Comparison of ENCODE assay signal across 22 cellular contexts in genomic region chr17:36597229-36597628, GRCh38. TPM values are rescaled to one million over a fixed set of nuclear protein-coding genes. Genes with fewer than 3 reads are reported as not detected.
DNase-seq lines count a peak whose midpoint lies in the region; ATAC-seq and TF ChIP-seq lines count a peak whose summit lies in the region.
"Had no signal": no experiment of that assay in that cellular context is flagged by ENCODE, and none has a peak within 500 bp of the region (broad histone marks: within the 10 kb centered on the region; RNA-seq: fewer than 3 reads in every experiment).

No MANE protein-coding gene starts in this region.

- H3K4me1 Mint-ChIP-seq in T-helper 1 cell treated with Interleukin-12 subunit alpha and Interleukin-12 subunit beta and Interleukin-4 antibody, amounts not matched to agents 30 μg/mL and 1 μg/mL, for 36 hours (ENCODE audit: low read depth): peaks cover 18% of the 10 kb centered on the region
- peaks cover 23% of the 10 kb centered on the region for H3K4me1 Mint-ChIP-seq in central memory CD8-positive, alpha-beta T cell

- H3K27ac Mint-ChIP-seq in T-helper 1 cell treated with Interleukin-12 subunit alpha and Interleukin-12 subunit beta and Interleukin-4 antibody, amounts not matched to agents 30 μg/mL and 1 μg/mL, for 36 hours: peak overlapping the region; percentile 10
- peak overlapping the region; percentile 42 for H3K27ac Mint-ChIP-seq in central memory CD8-positive, alpha-beta T cell (ENCODE audit: low read depth)
- H3K27ac Mint-ChIP-seq: GM23338 had no signal

- TF ChIP-seq CTCF in mucosa of descending colon (IDR thresholded peaks at IDR 0.05) (no peak), upper lobe of right lung (IDR thresholded peaks at IDR 0.05) (no peak), lower lobe of right lung (IDR thresholded peaks at IDR 0.05) (no peak)

- no peaks in the 10 kb centered on the region for H3K27me3 Mint-ChIP-seq in T-helper 1 cell treated with Interleukin-12 subunit alpha and Interleukin-12 subunit beta and Interleukin-4 antibody, amounts not matched to agents 30 μg/mL and 1 μg/mL, for 36 hours (ENCODE audit: low read depth)
- no peaks in the 10 kb centered on the region for H3K27me3 Mint-ChIP-seq in central memory CD8-positive, alpha-beta T cell

- H3K27me3 ChIP-seq in upper lobe of right lung (no peaks in the 10 kb centered on the region), lower lobe of right lung (ENCODE audit: low read depth) (no peaks in the 10 kb centered on the region)

- H3K9me3 Mint-ChIP-seq in T-helper 1 cell treated with Interleukin-12 subunit alpha and Interleukin-12 subunit beta and Interleukin-4 antibody, amounts not matched to agents 30 μg/mL and 1 μg/mL, for 36 hours: no peaks in the 10 kb centered on the region
- H3K9me3 Mint-ChIP-seq in central memory CD8-positive, alpha-beta T cell: no peaks in the 10 kb centered on the region
- H3K9me3 Mint-ChIP-seq: GM23338 had no signal

- H3K36me3 ChIP-seq in mucosa of descending colon (ENCODE audit: low read depth): no peaks in the 10 kb centered on the region
- H3K36me3 ChIP-seq in upper lobe of right lung: no peaks in the 10 kb centered on the region
- H3K36me3 ChIP-seq in lower lobe of right lung: no peaks in the 10 kb centered on the region

- no peak for ATAC-seq in central memory CD8-positive, alpha-beta T cell (replicated peaks; ENCODE audit: extremely low read depth, poor library complexity, severe bottlenecking)
- ATAC-seq in mucosa of descending colon: peak; percentile 27
- ATAC-seq in upper lobe of right lung: no peak
- no peak for ATAC-seq in lower lobe of right lung
- ATAC-seq: GM23338, HCT116 had no signal

- H3K27ac ChIP-seq in upper lobe of right lung (no peak overlapping the region), lower lobe of right lung (no peak overlapping the region)
- H3K27ac ChIP-seq: 22Rv1, C4-2B, SK-N-MC had no signal

- no peaks in the 10 kb centered on the region for H3K9me3 ChIP-seq in mucosa of descending colon
- H3K9me3 ChIP-seq in upper lobe of right lung: no peaks in the 10 kb centered on the region
- no peaks in the 10 kb centered on the region for H3K9me3 ChIP-seq in lower lobe of right lung

- H3K4me3 ChIP-seq in mucosa of descending colon (no peak overlapping the region), upper lobe of right lung (no peak overlapping the region), lower lobe of right lung (no peak overlapping the region)
- H3K4me3 ChIP-seq: GM23338, SK-N-MC had no signal

- peaks cover 63% of the 10 kb centered on the region for H3K4me1 ChIP-seq in mucosa of descending colon (ENCODE audit: low read depth)
- peaks cover 13% of the 10 kb centered on the region for H3K4me1 ChIP-seq in upper lobe of right lung
- peaks cover 23% of the 10 kb centered on the region for H3K4me1 ChIP-seq in lower lobe of right lung

- H3K4me3 Mint-ChIP-seq in T-helper 1 cell treated with Interleukin-12 subunit alpha and Interleukin-12 subunit beta and Interleukin-4 antibody, amounts not matched to agents 30 μg/mL and 1 μg/mL, for 36 hours: no peak overlapping the region
- no peak overlapping the region for H3K4me3 Mint-ChIP-seq in central memory CD8-positive, alpha-beta T cell
- H3K4me3 Mint-ChIP-seq: GM23338 had no signal

- DNase-seq in T-helper 1 cell (no peak), mucosa of descending colon (peak; percentile 71 to 83 (median 76)), upper lobe of right lung (peak; percentile 25), islet precursor cell (no peak), lower lobe of right lung (no peak)
- no peak for DNase-seq in central memory CD8-positive, alpha-beta T cell (ENCODE audit: low spot score in 2 of 2)
- DNase-seq in stimulated activated CD4-positive, alpha-beta T cell treated with anti-CD3 and anti-CD28 coated beads, Interleukin-12 subunit alpha, Interleukin-12 subunit beta, amount 100 ng/mL, for 4 hours: no peak
- DNase-seq: AML-193, DMS 273 treated with DMSO at 0.1 percent for 48 hours, NCI-H1417, NCI-H187, NCI-H2227 treated with DMSO at 0.1 percent for 48 hours, NCI-H510A treated with DMSO at 0.1 percent for 48 hours, NCI-H774, OCI-M1, SHP77 had no signal

- H3K36me3 Mint-ChIP-seq in T-helper 1 cell treated with Interleukin-12 subunit alpha and Interleukin-12 subunit beta and Interleukin-4 antibody, amounts not matched to agents 30 μg/mL and 1 μg/mL, for 36 hours (ENCODE audit: low read depth): no peaks in the 10 kb centered on the region
- H3K36me3 Mint-ChIP-seq in central memory CD8-positive, alpha-beta T cell (ENCODE audit: insufficient read depth): peaks cover 8% of the 10 kb centered on the region

- intact Hi-C loops in mucosa of descending colon (cut with DNase I, micrococcal nuclease) (no loop called here), upper lobe of right lung (cut with DNase I) (no loop called here), lower lobe of right lung (cut with DNase I) (no loop called here)

RNA-seq across cellular contexts. Expression of gene MRM1, which starts 4.2 kb away (rescaled TPM):
- total RNA-seq in mucosa of descending colon (10 to 100 TPM in 1 of 3 donors, 1 to 10 TPM in 2; 8.2 to 12.8 (median 8.3) TPM), upper lobe of right lung (5.6 TPM), lower lobe of right lung (6.6 TPM)

RNA-seq across cellular contexts. Expression of gene DHRS11, which starts 5.5 kb away (rescaled TPM):
- 100 to 1,000 TPM; 146 to 295 (median 162) TPM for total RNA-seq in mucosa of descending colon
- 5.7 TPM for total RNA-seq in upper lobe of right lung
- 5.9 TPM for total RNA-seq in lower lobe of right lung

RNA-seq across cellular contexts. Expression of gene GGNBP2, which starts 52.5 kb away (rescaled TPM):
- total RNA-seq in mucosa of descending colon (10 to 100 TPM; 80.4 to 93.4 (median 90.7) TPM), upper lobe of right lung (81.7 TPM), lower lobe of right lung (74.8 TPM)

Comparison
In these comparisons a context has a peak if more than half of its experiments do, and no peak if none do; other contexts are left out.
1. DNase-seq: peak in mucosa of descending colon (3 of 3) and upper lobe of right lung (single experiment); none in T-helper 1 cell (0 of 5), central memory CD8-positive, alpha-beta T cell (0 of 2), stimulated activated CD4-positive, alpha-beta T cell treated with anti-CD3 and anti-CD28 coated beads, Interleukin-12 subunit alpha, Interleukin-12 subunit beta, amount 100 ng/mL, for 4 hours (single experiment), islet precursor cell (single experiment) and lower lobe of right lung (single experiment).
2. RNA of gene DHRS11, which starts 5.5 kb away (total RNA-seq): 146 to 295 TPM in mucosa of descending colon; 5.9 TPM in lower lobe of right lung (single experiment) and 5.7 TPM in upper lobe of right lung (single experiment); every median in the first group is over 10 times any median in the second.